16 cellular contexts compared by ENCODE assay signal in the genomic region with DNA sequence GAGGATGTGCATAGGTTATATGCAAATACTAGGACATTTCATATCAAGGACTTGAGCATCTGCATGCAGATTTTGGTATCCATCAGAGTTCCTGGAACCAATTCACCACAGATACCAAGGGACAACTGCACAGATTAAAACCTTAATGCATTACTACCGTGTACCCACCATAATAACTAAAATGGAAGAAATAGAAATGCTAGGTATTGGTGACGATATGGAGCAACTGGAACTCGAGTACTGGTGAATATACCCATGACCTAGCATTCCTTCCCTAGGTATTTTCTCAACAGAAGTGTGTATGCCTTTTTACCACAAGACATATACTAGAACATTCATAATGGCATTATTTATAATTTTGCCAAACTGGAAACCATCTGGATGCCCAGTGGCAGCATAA. TPM values are rescaled to one million over a fixed set of nuclear protein-coding genes. Genes with fewer than 3 reads are reported as not detected.
DNase-seq lines count a peak whose midpoint lies in the region; ATAC-seq and TF ChIP-seq lines count a peak whose summit lies in the region.
"Had no signal": no experiment of that assay in that cellular context is flagged by ENCODE, and none has a peak within 500 bp of the region (broad histone marks: within the 10 kb centered on the region; RNA-seq: fewer than 3 reads in every experiment).

No MANE protein-coding gene starts in this region.

- no peaks in the 10 kb centered on the region for H3K27me3 Mint-ChIP-seq in natural killer cell treated with Interleukin-12 subunit alpha and Interleukin-12 subunit beta and Interleukin-15 and Interleukin-18, amount 100 ng/mL, for 72 hours
- no peaks in the 10 kb centered on the region for H3K27me3 Mint-ChIP-seq in natural killer cell (ENCODE audit: low read depth in 2 of 2)
- H3K27me3 Mint-ChIP-seq in stimulated activated memory B cell treated with anti-CD40 and anti-IgM and Interleukin-4, amounts not matched to agents 10 μg/mL and 1 μg/mL and 100 μg/mL, for 72 hours, result no peaks in the 10 kb centered on the region
- H3K27me3 Mint-ChIP-seq: CD4-positive, CD25-positive, alpha-beta regulatory T cell; IgD-negative memory B cell had no signal

- ATAC-seq in natural killer cell treated with Interleukin-12 subunit alpha and Interleukin-12 subunit beta and Interleukin-15 and Interleukin-18, amount 100 ng/mL, for 72 hours, result no peak
- ATAC-seq in natural killer cell (no peak), HG02852 (IDR thresholded peaks at IDR 0.05; ENCODE audit: unreplicated experiment) (no peak)
- no peak for ATAC-seq in stimulated activated effector memory CD8-positive, alpha-beta T cell treated with anti-CD3 and anti-CD28 coated beads, Interleukin-12 subunit alpha, Interleukin-12 subunit beta, amount 100 ng/mL, for 72 hours
- no peak for ATAC-seq in stimulated activated memory B cell treated with anti-CD40 and anti-IgM and Interleukin-4, amounts not matched to agents 10 μg/mL and 1 μg/mL and 100 μg/mL, for 72 hours
- ATAC-seq: HepG2 had no signal

- no peak overlapping the region for H3K4me3 Mint-ChIP-seq in natural killer cell treated with Interleukin-12 subunit alpha and Interleukin-12 subunit beta and Interleukin-15 and Interleukin-18, amount 100 ng/mL, for 72 hours
- no peak overlapping the region for H3K4me3 Mint-ChIP-seq in natural killer cell
- H3K4me3 Mint-ChIP-seq in stimulated activated effector memory CD8-positive, alpha-beta T cell treated with anti-CD3 and anti-CD28 coated beads, Interleukin-12 subunit alpha, Interleukin-12 subunit beta, amount 100 ng/mL, for 72 hours, result no peak overlapping the region
- no peak overlapping the region for H3K4me3 Mint-ChIP-seq in stimulated activated memory B cell treated with anti-CD40 and anti-IgM and Interleukin-4, amounts not matched to agents 10 μg/mL and 1 μg/mL and 100 μg/mL, for 72 hours
- H3K4me3 Mint-ChIP-seq: CD4-positive, CD25-positive, alpha-beta regulatory T cell; HFFc6 had no signal

- peaks cover 18 to 42% of the 10 kb centered on the region in 2 donors for H3K4me1 Mint-ChIP-seq in natural killer cell treated with Interleukin-12 subunit alpha and Interleukin-12 subunit beta and Interleukin-15 and Interleukin-18, amount 100 ng/mL, for 72 hours (ENCODE audit: low read depth in 2 of 2)
- H3K4me1 Mint-ChIP-seq in natural killer cell, result peaks cover 31 to 50% of the 10 kb centered on the region in 2 donors
- H3K4me1 Mint-ChIP-seq in stimulated activated effector memory CD8-positive, alpha-beta T cell treated with anti-CD3 and anti-CD28 coated beads, Interleukin-12 subunit alpha, Interleukin-12 subunit beta, amount 100 ng/mL, for 72 hours, result peaks cover 12% of the 10 kb centered on the region
- peaks cover 37% of the 10 kb centered on the region for H3K4me1 Mint-ChIP-seq in stimulated activated memory B cell treated with anti-CD40 and anti-IgM and Interleukin-4, amounts not matched to agents 10 μg/mL and 1 μg/mL and 100 μg/mL, for 72 hours

- no peaks in the 10 kb centered on the region for H3K9me3 Mint-ChIP-seq in natural killer cell treated with Interleukin-12 subunit alpha and Interleukin-12 subunit beta and Interleukin-15 and Interleukin-18, amount 100 ng/mL, for 72 hours
- H3K9me3 Mint-ChIP-seq in natural killer cell, result no peaks in the 10 kb centered on the region
- peaks cover 4% of the 10 kb centered on the region for H3K9me3 Mint-ChIP-seq in stimulated activated effector memory CD8-positive, alpha-beta T cell treated with anti-CD3 and anti-CD28 coated beads, Interleukin-12 subunit alpha, Interleukin-12 subunit beta, amount 100 ng/mL, for 72 hours
- H3K9me3 Mint-ChIP-seq in stimulated activated memory B cell treated with anti-CD40 and anti-IgM and Interleukin-4, amounts not matched to agents 10 μg/mL and 1 μg/mL and 100 μg/mL, for 72 hours, result peaks cover 10% of the 10 kb centered on the region
- H3K9me3 Mint-ChIP-seq: HFFc6 had no signal

- H3K36me3 Mint-ChIP-seq in natural killer cell treated with Interleukin-12 subunit alpha and Interleukin-12 subunit beta and Interleukin-15 and Interleukin-18, amount 100 ng/mL, for 72 hours, result peaks cover 41% of the 10 kb centered on the region
- peaks cover 38% of the 10 kb centered on the region for H3K36me3 Mint-ChIP-seq in natural killer cell
- peaks cover 94% of the 10 kb centered on the region for H3K36me3 Mint-ChIP-seq in stimulated activated effector memory CD8-positive, alpha-beta T cell treated with anti-CD3 and anti-CD28 coated beads, Interleukin-12 subunit alpha, Interleukin-12 subunit beta, amount 100 ng/mL, for 72 hours
- H3K36me3 Mint-ChIP-seq in stimulated activated memory B cell treated with anti-CD40 and anti-IgM and Interleukin-4, amounts not matched to agents 10 μg/mL and 1 μg/mL and 100 μg/mL, for 72 hours, result peaks cover 93% of the 10 kb centered on the region

- DNase-seq in natural killer cell treated with Interleukin-12 subunit alpha and Interleukin-12 subunit beta and Interleukin-15 and Interleukin-18, amount 100 ng/mL, for 72 hours (ENCODE audit: low spot score), result no peak
- DNase-seq in natural killer cell, result no peak
- peak; percentile 31 to 38 for DNase-seq in NCI-H526 (lab: John Stamatoyannopoulos, UW)
- DNase-seq in stimulated activated effector memory CD8-positive, alpha-beta T cell treated with anti-CD3 and anti-CD28 coated beads, Interleukin-12 subunit alpha, Interleukin-12 subunit beta, amount 100 ng/mL, for 72 hours (ENCODE audit: low spot score in 2 of 2), result no peak
- DNase-seq: ACHN; BE2C; C1 segment of cervical spinal cord; Caco-2; CD4-positive, CD25-positive, alpha-beta regulatory T cell; GM23248; HFFc6 had no signal

- peak overlapping the region; percentile 24 to 50 for H3K27ac Mint-ChIP-seq in natural killer cell treated with Interleukin-12 subunit alpha and Interleukin-12 subunit beta and Interleukin-15 and Interleukin-18, amount 100 ng/mL, for 72 hours
- H3K27ac Mint-ChIP-seq in natural killer cell, result peak overlapping the region in 1 of 2 donors; percentile 59
- H3K27ac Mint-ChIP-seq in stimulated activated effector memory CD8-positive, alpha-beta T cell treated with anti-CD3 and anti-CD28 coated beads, Interleukin-12 subunit alpha, Interleukin-12 subunit beta, amount 100 ng/mL, for 72 hours, result peak overlapping the region; percentile 78
- H3K27ac Mint-ChIP-seq in stimulated activated memory B cell treated with anti-CD40 and anti-IgM and Interleukin-4, amounts not matched to agents 10 μg/mL and 1 μg/mL and 100 μg/mL, for 72 hours, result no peak overlapping the region
- H3K27ac Mint-ChIP-seq: HFFc6, IgD-negative memory B cell had no signal

- intact Hi-C loops in natural killer cell (cut with micrococcal nuclease), result no loop called here

- no peak for TF ChIP-seq CTCF in natural killer cell (IDR thresholded peaks at IDR 0.05)

RNA-seq across cellular contexts. Expression of gene KCNS1, which starts 18.5 kb away (rescaled TPM):
- under 1 TPM; 0.24 to 0.33 TPM for total RNA-seq in natural killer cell treated with Interleukin-12 subunit alpha and Interleukin-12 subunit beta and Interleukin-15 and Interleukin-18, amount 100 ng/mL, for 72 hours
- total RNA-seq in natural killer cell, result not detected
- total RNA-seq: CD4-positive, CD25-positive, alpha-beta regulatory T cell; H4; HepG2 had no signal

RNA-seq across cellular contexts. Expression of gene WFDC5, which starts 32.5 kb away (rescaled TPM):
- not detected for total RNA-seq in natural killer cell treated with Interleukin-12 subunit alpha and Interleukin-12 subunit beta and Interleukin-15 and Interleukin-18, amount 100 ng/mL, for 72 hours
- not detected for total RNA-seq in natural killer cell
- total RNA-seq: Caco-2; CD4-positive, CD25-positive, alpha-beta regulatory T cell; GM23248; H4; HepG2; HFFc6 had no signal

RNA-seq across cellular contexts. Expression of gene WFDC12, which starts 41.8 kb away (rescaled TPM):
- total RNA-seq in natural killer cell treated with Interleukin-12 subunit alpha and Interleukin-12 subunit beta and Interleukin-15 and Interleukin-18, amount 100 ng/mL, for 72 hours, result not detected
- total RNA-seq in natural killer cell, result not detected
- total RNA-seq: Caco-2; CD4-positive, CD25-positive, alpha-beta regulatory T cell; GM23248; H4; HepG2; HFFc6 had no signal

Comparison
In these comparisons a context has a peak if more than half of its experiments do, and no peak if none do; other contexts are left out.
1. DNase-seq: peak in NCI-H526 (2 of 2); none in natural killer cell treated with Interleukin-12 subunit alpha and Interleukin-12 subunit beta and Interleukin-15 and Interleukin-18, amount 100 ng/mL, for 72 hours (single experiment), natural killer cell (single experiment) and stimulated activated effector memory CD8-positive, alpha-beta T cell treated with anti-CD3 and anti-CD28 coated beads, Interleukin-12 subunit alpha, Interleukin-12 subunit beta, amount 100 ng/mL, for 72 hours (0 of 2).